2 cellular contexts compared by ENCODE assay signal in the genomic region with DNA sequence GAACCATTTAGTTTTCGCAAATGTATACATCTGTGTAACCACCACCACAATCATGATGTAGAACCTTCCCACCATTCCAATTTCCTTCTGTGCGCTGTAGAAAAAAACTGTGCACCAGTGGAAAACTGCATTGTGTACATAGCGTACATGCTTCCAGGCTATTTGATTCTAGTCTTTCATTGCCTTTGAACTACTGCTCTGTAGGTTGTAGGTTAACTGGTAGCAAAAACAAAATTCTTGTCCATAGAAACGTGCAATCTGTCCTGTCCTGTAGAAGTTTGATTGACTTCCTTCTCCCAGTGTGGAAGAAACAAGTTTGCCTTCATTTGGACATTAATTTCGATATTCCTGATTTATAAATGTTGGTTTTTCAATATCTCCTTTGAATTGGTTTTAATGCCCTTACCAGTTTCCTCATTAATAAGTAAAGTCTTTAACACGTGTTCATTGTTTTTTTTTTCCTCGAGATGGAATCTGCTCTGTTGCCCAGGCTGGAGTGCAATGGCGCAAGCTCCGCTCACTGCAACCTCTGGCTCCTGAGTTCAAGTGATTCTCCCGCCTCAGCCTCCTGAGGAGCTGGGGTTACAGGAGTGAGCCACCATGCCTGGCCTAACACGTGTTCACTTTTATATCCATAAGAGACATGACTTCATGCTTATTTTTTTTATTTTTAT.
TF ChIP-seq lines count a peak whose summit lies in the region.

No MANE protein-coding gene starts in this region.

TF ChIP-seq in HepG2, 621 proteins besides CTCF, POLR2A, EP300 and RAD21 (continues in another document):
- TF ChIP-seq, protein P1, sequence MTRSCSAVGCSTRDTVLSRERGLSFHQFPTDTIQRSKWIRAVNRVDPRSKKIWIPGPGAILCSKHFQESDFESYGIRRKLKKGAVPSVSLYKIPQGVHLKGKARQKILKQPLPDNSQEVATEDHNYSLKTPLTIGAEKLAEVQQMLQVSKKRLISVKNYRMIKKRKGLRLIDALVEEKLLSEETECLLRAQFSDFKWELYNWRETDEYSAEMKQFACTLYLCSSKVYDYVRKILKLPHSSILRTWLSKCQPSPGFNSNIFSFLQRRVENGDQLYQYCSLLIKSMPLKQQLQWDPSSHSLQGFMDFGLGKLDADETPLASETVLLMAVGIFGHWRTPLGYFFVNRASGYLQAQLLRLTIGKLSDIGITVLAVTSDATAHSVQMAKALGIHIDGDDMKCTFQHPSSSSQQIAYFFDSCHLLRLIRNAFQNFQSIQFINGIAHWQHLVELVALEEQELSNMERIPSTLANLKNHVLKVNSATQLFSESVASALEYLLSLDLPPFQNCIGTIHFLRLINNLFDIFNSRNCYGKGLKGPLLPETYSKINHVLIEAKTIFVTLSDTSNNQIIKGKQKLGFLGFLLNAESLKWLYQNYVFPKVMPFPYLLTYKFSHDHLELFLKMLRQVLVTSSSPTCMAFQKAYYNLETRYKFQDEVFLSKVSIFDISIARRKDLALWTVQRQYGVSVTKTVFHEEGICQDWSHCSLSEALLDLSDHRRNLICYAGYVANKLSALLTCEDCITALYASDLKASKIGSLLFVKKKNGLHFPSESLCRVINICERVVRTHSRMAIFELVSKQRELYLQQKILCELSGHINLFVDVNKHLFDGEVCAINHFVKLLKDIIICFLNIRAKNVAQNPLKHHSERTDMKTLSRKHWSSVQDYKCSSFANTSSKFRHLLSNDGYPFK (CRISPR knock-in tag; IDR thresholded peaks at IDR 0.05; ENCODE audit: borderline replicate concordance) = no peak
- TF ChIP-seq, protein P2, sequence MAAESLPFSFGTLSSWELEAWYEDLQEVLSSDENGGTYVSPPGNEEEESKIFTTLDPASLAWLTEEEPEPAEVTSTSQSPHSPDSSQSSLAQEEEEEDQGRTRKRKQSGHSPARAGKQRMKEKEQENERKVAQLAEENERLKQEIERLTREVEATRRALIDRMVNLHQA (CRISPR knock-in tag; IDR thresholded peaks at IDR 0.05) = no peak
- TF ChIP-seq AHR (CRISPR knock-in tag; IDR thresholded peaks at IDR 0.05) (no peak), SOX6 (IDR thresholded peaks at IDR 0.05) (no peak), SOX6 (CRISPR knock-in tag; IDR thresholded peaks at IDR 0.05) (peak; percentile 41), SMC3 (IDR thresholded peaks at IDR 0.05; ENCODE audit: low read length) (no peak), ZNF878 (CRISPR knock-in tag; IDR thresholded peaks at IDR 0.05) (no peak), THYN1 (CRISPR knock-in tag; IDR thresholded peaks at IDR 0.05; ENCODE audit: borderline replicate concordance, low read depth) (no peak), GFI1 (CRISPR knock-in tag; IDR thresholded peaks at IDR 0.05; ENCODE audit: borderline replicate concordance) (0 out of 2 replicates have a peak, but pooled peaks have one; percentile 24), PAX8 (CRISPR knock-in tag; IDR thresholded peaks at IDR 0.05; ENCODE audit: borderline replicate concordance) (no peak), FOXC1 (CRISPR knock-in tag; IDR thresholded peaks at IDR 0.05; ENCODE audit: borderline replicate concordance) (no peak), GLI4 (CRISPR knock-in tag; IDR thresholded peaks at IDR 0.05; ENCODE audit: borderline replicate concordance) (no peak), ARHGAP35 (CRISPR knock-in tag; IDR thresholded peaks at IDR 0.05; ENCODE audit: borderline replicate concordance) (no peak)
- TF ChIP-seq, protein P3, sequence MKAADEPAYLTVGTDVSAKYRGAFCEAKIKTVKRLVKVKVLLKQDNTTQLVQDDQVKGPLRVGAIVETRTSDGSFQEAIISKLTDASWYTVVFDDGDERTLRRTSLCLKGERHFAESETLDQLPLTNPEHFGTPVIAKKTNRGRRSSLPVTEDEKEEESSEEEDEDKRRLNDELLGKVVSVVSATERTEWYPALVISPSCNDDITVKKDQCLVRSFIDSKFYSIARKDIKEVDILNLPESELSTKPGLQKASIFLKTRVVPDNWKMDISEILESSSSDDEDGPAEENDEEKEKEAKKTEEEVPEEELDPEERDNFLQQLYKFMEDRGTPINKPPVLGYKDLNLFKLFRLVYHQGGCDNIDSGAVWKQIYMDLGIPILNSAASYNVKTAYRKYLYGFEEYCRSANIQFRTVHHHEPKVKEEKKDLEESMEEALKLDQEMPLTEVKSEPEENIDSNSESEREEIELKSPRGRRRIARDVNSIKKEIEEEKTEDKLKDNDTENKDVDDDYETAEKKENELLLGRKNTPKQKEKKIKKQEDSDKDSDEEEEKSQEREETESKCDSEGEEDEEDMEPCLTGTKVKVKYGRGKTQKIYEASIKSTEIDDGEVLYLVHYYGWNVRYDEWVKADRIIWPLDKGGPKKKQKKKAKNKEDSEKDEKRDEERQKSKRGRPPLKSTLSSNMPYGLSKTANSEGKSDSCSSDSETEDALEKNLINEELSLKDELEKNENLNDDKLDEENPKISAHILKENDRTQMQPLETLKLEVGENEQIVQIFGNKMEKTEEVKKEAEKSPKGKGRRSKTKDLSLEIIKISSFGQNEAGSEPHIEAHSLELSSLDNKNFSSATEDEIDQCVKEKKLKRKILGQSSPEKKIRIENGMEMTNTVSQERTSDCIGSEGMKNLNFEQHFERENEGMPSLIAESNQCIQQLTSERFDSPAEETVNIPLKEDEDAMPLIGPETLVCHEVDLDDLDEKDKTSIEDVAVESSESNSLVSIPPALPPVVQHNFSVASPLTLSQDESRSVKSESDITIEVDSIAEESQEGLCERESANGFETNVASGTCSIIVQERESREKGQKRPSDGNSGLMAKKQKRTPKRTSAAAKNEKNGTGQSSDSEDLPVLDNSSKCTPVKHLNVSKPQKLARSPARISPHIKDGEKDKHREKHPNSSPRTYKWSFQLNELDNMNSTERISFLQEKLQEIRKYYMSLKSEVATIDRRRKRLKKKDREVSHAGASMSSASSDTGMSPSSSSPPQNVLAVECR (CRISPR knock-in tag; IDR thresholded peaks at IDR 0.05; ENCODE audit: borderline replicate concordance) = peak; percentile 42; the same call in 1 of the 2 replicates
- TF ChIP-seq, protein P4, sequence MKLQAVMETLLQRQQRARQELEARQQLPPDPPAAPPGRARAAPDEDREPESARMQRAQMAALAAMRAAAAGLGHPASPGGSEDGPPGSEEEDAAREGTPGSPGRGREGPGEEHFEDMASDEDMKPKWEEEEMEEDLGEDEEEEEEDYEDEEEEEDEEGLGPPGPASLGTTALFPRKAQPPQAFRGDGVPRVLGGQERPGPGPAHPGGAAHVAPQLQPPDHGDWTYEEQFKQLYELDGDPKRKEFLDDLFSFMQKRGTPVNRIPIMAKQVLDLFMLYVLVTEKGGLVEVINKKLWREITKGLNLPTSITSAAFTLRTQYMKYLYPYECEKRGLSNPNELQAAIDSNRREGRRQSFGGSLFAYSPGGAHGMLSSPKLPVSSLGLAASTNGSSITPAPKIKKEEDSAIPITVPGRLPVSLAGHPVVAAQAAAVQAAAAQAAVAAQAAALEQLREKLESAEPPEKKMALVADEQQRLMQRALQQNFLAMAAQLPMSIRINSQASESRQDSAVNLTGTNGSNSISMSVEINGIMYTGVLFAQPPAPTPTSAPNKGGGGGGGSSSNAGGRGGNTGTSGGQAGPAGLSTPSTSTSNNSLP (IDR thresholded peaks at IDR 0.05; ENCODE audit: low read depth, low read length) = peak; percentile 60; the same call in 1 of the 2 replicates
- TF ChIP-seq, protein P5, sequence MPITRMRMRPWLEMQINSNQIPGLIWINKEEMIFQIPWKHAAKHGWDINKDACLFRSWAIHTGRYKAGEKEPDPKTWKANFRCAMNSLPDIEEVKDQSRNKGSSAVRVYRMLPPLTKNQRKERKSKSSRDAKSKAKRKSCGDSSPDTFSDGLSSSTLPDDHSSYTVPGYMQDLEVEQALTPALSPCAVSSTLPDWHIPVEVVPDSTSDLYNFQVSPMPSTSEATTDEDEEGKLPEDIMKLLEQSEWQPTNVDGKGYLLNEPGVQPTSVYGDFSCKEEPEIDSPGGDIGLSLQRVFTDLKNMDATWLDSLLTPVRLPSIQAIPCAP (CRISPR knock-in tag; IDR thresholded peaks at IDR 0.05; ENCODE audit: low read depth) = no peak

TF ChIP-seq in endothelial cell of umbilical vein, 7 proteins besides CTCF, POLR2A, EP300 and RAD21:
- TF ChIP-seq POLR2AphosphoS5 (IDR thresholded peaks at IDR 0.05; ENCODE audit: insufficient read depth, low read depth, low read length) = no peak
- no peak for TF ChIP-seq JUN (IDR thresholded peaks at IDR 0.05; ENCODE audit: borderline replicate concordance, insufficient read depth, insufficient read length, low read depth)
- no peak for TF ChIP-seq MYC (IDR thresholded peaks at IDR 0.05; ENCODE audit: low read depth, low read length)
- TF ChIP-seq FOS (IDR thresholded peaks at IDR 0.05; ENCODE audit: borderline replicate concordance, insufficient read depth, low read length) = no peak
- TF ChIP-seq GATA2 (IDR thresholded peaks at IDR 0.05; ENCODE audit: insufficient read depth, insufficient read length, low read depth, low read length) = no peak
- TF ChIP-seq, protein P6, sequence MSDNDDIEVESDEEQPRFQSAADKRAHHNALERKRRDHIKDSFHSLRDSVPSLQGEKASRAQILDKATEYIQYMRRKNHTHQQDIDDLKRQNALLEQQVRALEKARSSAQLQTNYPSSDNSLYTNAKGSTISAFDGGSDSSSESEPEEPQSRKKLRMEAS (IDR thresholded peaks at IDR 0.05; ENCODE audit: insufficient read depth, insufficient read length) = no peak
- TF ChIP-seq EZH2 (IDR thresholded peaks at IDR 0.05; ENCODE audit: borderline replicate concordance, low read depth, low read length, severe bottlenecking) = no peak
